Comparison of ENCODE assay signal across 16 cellular contexts in genomic region chr10:117662790-117663540, GRCh38.
"Had no signal": no experiment of that assay in that cellular context is flagged by ENCODE, and none has a peak within 500 bp of the region (broad histone marks: within the 10 kb centered on the region; RNA-seq: fewer than 3 reads in every experiment).

No MANE protein-coding gene starts in this region.

- H3K36me3 Mint-ChIP-seq: activated naive CD4-positive, alpha-beta T cell treated with anti-CD3 and anti-CD28 coated beads, Interleukin-2, amount 50 U/mL, for 72 hours; immature natural killer cell; natural killer cell treated with Interleukin-12 subunit alpha and Interleukin-12 subunit beta and Interleukin-15 and Interleukin-18, amount 100 ng/mL, for 72 hours had no signal

- H3K4me3 Mint-ChIP-seq: endodermal cell; immature natural killer cell; natural killer cell treated with Interleukin-12 subunit alpha and Interleukin-12 subunit beta and Interleukin-15 and Interleukin-18, amount 100 ng/mL, for 72 hours had no signal

- H3K4me3 ChIP-seq: breast epithelium, lung, mucosa of descending colon, sigmoid colon had no signal

- H3K4me1 ChIP-seq: breast epithelium had no signal

- H3K9me3 Mint-ChIP-seq: activated naive CD4-positive, alpha-beta T cell treated with anti-CD3 and anti-CD28 coated beads, Interleukin-2, amount 50 U/mL, for 72 hours; endodermal cell; natural killer cell treated with Interleukin-12 subunit alpha and Interleukin-12 subunit beta and Interleukin-15 and Interleukin-18, amount 100 ng/mL, for 72 hours had no signal

- H3K27ac ChIP-seq: breast epithelium, sigmoid colon had no signal

- DNase-seq: activated CD4-positive, alpha-beta T cell treated with anti-CD3 and anti-CD28 coated beads for 4 hours; activated T-cell treated with anti-CD3 and anti-CD28 coated beads for 4 hours; amygdala; endodermal cell; erythroblast; glutamatergic neuron; left cardiac atrium; mucosa of descending colon; sigmoid colon; stimulated activated CD4-positive, alpha-beta T cell treated with anti-CD3 and anti-CD28 coated beads, Interleukin-2, amount 100 ng/mL, for 48 hours; stimulated activated naive CD4-positive, alpha-beta T cell treated with Interleukin-2 at 50 U/mL for 16 hours had no signal

- H3K27ac Mint-ChIP-seq: endodermal cell; immature natural killer cell; natural killer cell treated with Interleukin-12 subunit alpha and Interleukin-12 subunit beta and Interleukin-15 and Interleukin-18, amount 100 ng/mL, for 72 hours had no signal

- H3K4me1 Mint-ChIP-seq: endodermal cell, immature natural killer cell had no signal

- H3K9me3 ChIP-seq: breast epithelium, mucosa of descending colon, sigmoid colon had no signal

- H3K36me3 ChIP-seq: breast epithelium, sigmoid colon had no signal

- ATAC-seq: left cardiac atrium had no signal

- H3K27me3 ChIP-seq: breast epithelium, sigmoid colon had no signal
